In the genomic region with DNA sequence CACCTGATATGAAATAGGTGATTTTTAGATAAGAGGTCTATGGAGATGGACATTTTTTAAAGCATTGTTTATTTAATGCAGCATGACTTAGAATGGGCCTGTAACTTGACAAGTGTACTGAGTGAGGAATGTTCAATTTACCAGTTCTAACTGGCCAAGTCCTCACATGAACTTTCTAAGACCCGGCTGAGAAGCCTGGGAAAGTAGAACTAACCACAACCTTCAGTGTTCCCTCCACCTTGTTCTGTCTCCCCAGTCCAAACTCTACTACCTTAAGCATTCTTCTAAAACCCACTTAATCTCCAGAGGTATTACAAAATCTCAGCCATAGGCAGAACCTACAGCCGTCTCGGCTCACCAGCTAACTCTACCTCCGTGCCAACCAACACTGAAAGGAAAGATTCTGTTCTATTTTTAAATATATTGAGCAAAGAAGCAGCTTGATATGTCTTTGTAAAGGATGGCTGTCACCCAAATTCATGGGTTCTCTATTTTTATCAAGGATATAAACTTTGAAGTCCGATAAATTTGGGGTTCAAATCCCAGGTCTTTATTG, we compare ENCODE assay signal across 1 cellular context.
TF ChIP-seq lines count a peak whose summit lies in the region.

No MANE protein-coding gene starts in this region.

TF ChIP-seq in WTC11, 78 proteins besides CTCF, POLR2A, EP300 and RAD21:
- no peak for TF ChIP-seq ZNF263 (CRISPR knock-in tag; IDR thresholded peaks at IDR 0.05; ENCODE audit: low read depth)
- no peak for TF ChIP-seq ZNF232 (CRISPR knock-in tag; IDR thresholded peaks at IDR 0.05)
- TF ChIP-seq, protein P1, sequence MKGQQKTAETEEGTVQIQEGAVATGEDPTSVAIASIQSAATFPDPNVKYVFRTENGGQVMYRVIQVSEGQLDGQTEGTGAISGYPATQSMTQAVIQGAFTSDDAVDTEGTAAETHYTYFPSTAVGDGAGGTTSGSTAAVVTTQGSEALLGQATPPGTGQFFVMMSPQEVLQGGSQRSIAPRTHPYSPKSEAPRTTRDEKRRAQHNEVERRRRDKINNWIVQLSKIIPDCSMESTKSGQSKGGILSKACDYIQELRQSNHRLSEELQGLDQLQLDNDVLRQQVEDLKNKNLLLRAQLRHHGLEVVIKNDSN (CRISPR knock-in tag; IDR thresholded peaks at IDR 0.05): no peak
- TF ChIP-seq FOXP1 (CRISPR knock-in tag; IDR thresholded peaks at IDR 0.05; ENCODE audit: borderline replicate concordance): no peak
- TF ChIP-seq ESRRA (CRISPR knock-in tag; IDR thresholded peaks at IDR 0.05; ENCODE audit: borderline replicate concordance): no peak
- TF ChIP-seq, protein P2, sequence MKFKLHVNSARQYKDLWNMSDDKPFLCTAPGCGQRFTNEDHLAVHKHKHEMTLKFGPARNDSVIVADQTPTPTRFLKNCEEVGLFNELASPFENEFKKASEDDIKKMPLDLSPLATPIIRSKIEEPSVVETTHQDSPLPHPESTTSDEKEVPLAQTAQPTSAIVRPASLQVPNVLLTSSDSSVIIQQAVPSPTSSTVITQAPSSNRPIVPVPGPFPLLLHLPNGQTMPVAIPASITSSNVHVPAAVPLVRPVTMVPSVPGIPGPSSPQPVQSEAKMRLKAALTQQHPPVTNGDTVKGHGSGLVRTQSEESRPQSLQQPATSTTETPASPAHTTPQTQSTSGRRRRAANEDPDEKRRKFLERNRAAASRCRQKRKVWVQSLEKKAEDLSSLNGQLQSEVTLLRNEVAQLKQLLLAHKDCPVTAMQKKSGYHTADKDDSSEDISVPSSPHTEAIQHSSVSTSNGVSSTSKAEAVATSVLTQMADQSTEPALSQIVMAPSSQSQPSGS (CRISPR knock-in tag; IDR thresholded peaks at IDR 0.05; ENCODE audit: borderline replicate concordance, low read depth): no peak
- TF ChIP-seq TP53 (CRISPR knock-in tag; IDR thresholded peaks at IDR 0.05): no peak
